23 cellular contexts compared by ENCODE assay signal in the genomic region with DNA sequence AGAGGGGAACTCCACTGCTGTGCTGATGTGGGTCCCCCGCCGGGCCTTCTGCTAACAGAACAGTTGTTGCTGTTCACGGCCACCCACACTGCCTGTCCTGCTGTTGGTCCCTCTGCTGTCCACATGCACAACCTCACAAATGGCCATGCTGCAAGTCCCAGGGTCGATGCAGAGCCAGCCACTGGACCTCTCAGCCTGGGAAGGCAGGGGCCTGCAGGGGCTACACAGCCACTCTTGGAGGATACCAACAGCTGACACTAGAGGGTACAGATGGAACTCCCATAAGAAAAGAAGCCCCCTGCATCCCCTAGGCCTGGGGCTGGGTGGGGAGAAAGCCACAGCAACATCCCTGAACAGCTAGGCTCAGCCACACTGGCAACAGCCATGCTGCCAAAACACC.
A peak's percentile ranks its signal among the peaks of the same experiment; 100 is the strongest.
DNase-seq lines count a peak whose midpoint lies in the region; ATAC-seq and TF ChIP-seq lines count a peak whose summit lies in the region.
"Had no signal": no experiment of that assay in that cellular context is flagged by ENCODE, and none has a peak within 500 bp of the region (broad histone marks: within the 10 kb centered on the region; RNA-seq: fewer than 3 reads in every experiment).

No MANE protein-coding gene starts in this region.

- H3K27ac Mint-ChIP-seq in GM23338, result no peak overlapping the region
- H3K27ac Mint-ChIP-seq: CD14-positive monocyte; CD4-positive, alpha-beta T cell; CD8-positive, alpha-beta memory T cell had no signal

- no peak overlapping the region for H4K8ac ChIP-seq in IMR-90 (ENCODE audit: low read depth in 2 of 2, low read length in 2 of 2)

- H3K27me3 Mint-ChIP-seq in GM23338 (ENCODE audit: insufficient read depth, low read depth, poor library complexity), result peaks cover 8% of the 10 kb centered on the region

- H4K20me1 ChIP-seq in GM23338 (replicated peaks; ENCODE audit: insufficient read depth) (no peaks in the 10 kb centered on the region), IMR-90 (ENCODE audit: insufficient read depth, low read length) (no peaks in the 10 kb centered on the region)
- H4K20me1 ChIP-seq: BLaER1 treated with 17β-estradiol and CSF1 and Interleukin-3, amounts not matched to agents 10 nM and 100 nM had no signal

- dilution Hi-C loops in IMR-90 (cut with HindIII; ENCODE audit: low sequenced_read_pairs, unreplicated experiment), result no loop called here

- no peak overlapping the region for H3K18ac ChIP-seq in IMR-90 (ENCODE audit: low read depth, low read length)

- no peak overlapping the region for H4K5ac ChIP-seq in IMR-90 (ENCODE audit: low read depth, low read length)

- peaks cover 18% of the 10 kb centered on the region for H3K36me3 Mint-ChIP-seq in GM23338 (ENCODE audit: low read depth)

- H3K56ac ChIP-seq in IMR-90 (ENCODE audit: extremely low read depth, insufficient read depth, low read length), result no peak overlapping the region

- no peak overlapping the region for H2BK20ac ChIP-seq in IMR-90 (ENCODE audit: low read depth, low read length)

- POLR2A ChIA-PET in IMR-90 (lab: Charles Lee; ENCODE audit: unreplicated experiment), result no interaction called here

- H3K4me3 ChIP-seq in GM23338 (no peak overlapping the region), IMR-90 (ENCODE audit: insufficient read depth, low read depth, low read length) (no peak overlapping the region), uterus (no peak overlapping the region)
- H3K4me3 ChIP-seq: A549; BLaER1 treated with 17β-estradiol and CSF1 and Interleukin-3, amounts not matched to agents 10 nM and 100 nM had no signal

- no TSS peak for BruUV-seq in IMR-90 (replicated peaks; lab: Mats Ljungman, UMichigan)

- TF ChIP-seq CTCF in GM23338 (conservative IDR thresholded peaks at IDR 0.05; ENCODE audit: low read depth in 2 of 2) (no peak), IMR-90 (conservative IDR thresholded peaks at IDR 0.05; ENCODE audit: low read depth, low read length) (no peak), GM10266 (IDR thresholded peaks at IDR 0.05; ENCODE audit: control insufficient read depth, insufficient read depth, low read depth, missing control alignments) (no peak), uterus (IDR thresholded peaks at IDR 0.05) (no peak)

- no peaks in the 10 kb centered on the region for H3K9me2 ChIP-seq in GM23338 (ENCODE audit: insufficient read depth)

- CTCF ChIA-PET in IMR-90 (lab: Yijun Ruan, JAX), result no interaction called here

- intact Hi-C loops in IMR-90 (cut with micrococcal nuclease) (no loop called here), posterior vena cava (cut with DNase I) (no loop called here), uterus (cut with DNase I; ENCODE audit: low total_unique reads) (no loop called here)

- DNase-seq in GM23338 (ENCODE audit: low spot score) (no peak), IMR-90 (no peak), mesenteric fat pad (ENCODE audit: low spot score) (peak; percentile 81), posterior vena cava (ENCODE audit: low spot score) (peak; percentile 30), GM10266 (ENCODE audit: extremely low spot score) (no peak), ecto neural progenitor cell (ENCODE audit: low spot score) (no peak), NCI-H1092 (lab: John Stamatoyannopoulos, UW) (no peak), uterus (no peak)
- DNase-seq: 8988T; ACHN; AML-193; BE2C; CD4-positive, alpha-beta T cell; CD8-positive, alpha-beta memory T cell; DMS 273 treated with DMSO at 0.1 percent for 48 hours; DMS79; EL; GDM1; H7; HCEC 1CT had no signal

- no peaks in the 10 kb centered on the region; the same call in 2 of the 3 replicates for H3K4me1 Mint-ChIP-seq in GM23338
- H3K4me1 Mint-ChIP-seq: CD14-positive monocyte; CD8-positive, alpha-beta memory T cell had no signal

- no peak for TF ChIP-seq POLR2A in IMR-90 (IDR thresholded peaks at IDR 0.05; ENCODE audit: low read depth, low read length)
- no peak for TF ChIP-seq POLR2A in uterus (IDR thresholded peaks at IDR 0.05)

- no peak overlapping the region for H2BK15ac ChIP-seq in IMR-90 (ENCODE audit: low read depth, low read length)

- no peak overlapping the region for H3K4me2 ChIP-seq in GM23338
- H3K4me2 ChIP-seq in IMR-90 (ENCODE audit: low read depth, low read length), result no peak overlapping the region
- H3K4me2 ChIP-seq: A549; BLaER1 treated with 17β-estradiol and CSF1 and Interleukin-3, amounts not matched to agents 10 nM and 100 nM had no signal

- WGBS in IMR-90 (ENCODE audit: extremely low coverage in 2 of 2, insufficient read length in 1 of 2), 2 experiments, result no CpG with 5 or more reads among the region's 4 CpGs

- H3K4me3 Mint-ChIP-seq in GM23338, result no peak overlapping the region
- H3K4me3 Mint-ChIP-seq: CD14-positive monocyte; CD4-positive, alpha-beta T cell; CD8-positive, alpha-beta memory T cell had no signal

- in situ Hi-C loops in IMR-90 (cut with MboI; ENCODE audit: low sequenced_read_pairs), result no loop called here

- no peaks in the 10 kb centered on the region for H3K9me1 ChIP-seq in IMR-90 (ENCODE audit: insufficient read depth, low read length)

- no peak overlapping the region for H2AFZ ChIP-seq in GM23338
- peak overlapping the region; percentile 43 for H2AFZ ChIP-seq in IMR-90 (replicated peaks; ENCODE audit: low read length, poor library complexity)

- H3K27me3 ChIP-seq in GM23338 (ENCODE audit: insufficient read depth) (no peaks in the 10 kb centered on the region), IMR-90 (ENCODE audit: control insufficient read depth, insufficient read depth, low read length) (no peaks in the 10 kb centered on the region), uterus (no peaks in the 10 kb centered on the region)
- H3K27me3 ChIP-seq: BE2C; BLaER1 treated with 17β-estradiol and CSF1 and Interleukin-3, amounts not matched to agents 10 nM and 100 nM had no signal

- no peaks in the 10 kb centered on the region; the same call in 1 of the 2 replicates for H3K36me3 ChIP-seq in GM23338 (ENCODE audit: insufficient read depth)
- no peaks in the 10 kb centered on the region for H3K36me3 ChIP-seq in IMR-90 (ENCODE audit: control insufficient read depth, insufficient read depth, low read length)
- no peaks in the 10 kb centered on the region for H3K36me3 ChIP-seq in uterus
- H3K36me3 ChIP-seq: BE2C; BLaER1 treated with 17β-estradiol and CSF1 and Interleukin-3, amounts not matched to agents 10 nM and 100 nM had no signal

- H3K79me2 ChIP-seq in GM23338 (replicated peaks; ENCODE audit: insufficient read depth), result no peaks in the 10 kb centered on the region

- H3K79me1 ChIP-seq in IMR-90 (ENCODE audit: low read depth in 1 of 2, low read length in 2 of 2), result no peaks in the 10 kb centered on the region

- no peaks in the 10 kb centered on the region for H3F3A ChIP-seq in GM23338 (replicated peaks; ENCODE audit: low read depth)

- H3K23ac ChIP-seq in IMR-90 (ENCODE audit: low read depth, low read length), result no peak overlapping the region

- peak; percentile 45; the same call in 2 of the 3 replicates for ATAC-seq in GM23338
- ATAC-seq in IMR-90 (ENCODE audit: low read depth), result no peak
- ATAC-seq: A549 had no signal

- H3K4ac ChIP-seq in IMR-90 (ENCODE audit: low read depth, low read length), result no peak overlapping the region

- peaks cover 7% of the 10 kb centered on the region for H3K9me3 ChIP-seq in IMR-90 (ENCODE audit: control insufficient read depth, insufficient read depth, low read length)
- no peaks in the 10 kb centered on the region for H3K9me3 ChIP-seq in uterus
- H3K9me3 ChIP-seq: BE2C had no signal

- no peak overlapping the region for H2AK9ac ChIP-seq in IMR-90 (replicated peaks; ENCODE audit: low read depth, low read length, poor library complexity)

- H3K14ac ChIP-seq in IMR-90 (replicated peaks; ENCODE audit: low read depth, low read length), result no peak overlapping the region

- H2AK5ac ChIP-seq in IMR-90 (ENCODE audit: low read depth, low read length), result no peak overlapping the region

- H3K27ac ChIP-seq in GM23338 (ENCODE audit: low read depth) (no peak overlapping the region), IMR-90 (ENCODE audit: insufficient read depth, low read length) (no peak overlapping the region), uterus (no peak overlapping the region)
- H3K27ac ChIP-seq: A549; BLaER1 treated with 17β-estradiol and CSF1 and Interleukin-3, amounts not matched to agents 10 nM and 100 nM had no signal

- no peak overlapping the region for H3K9ac ChIP-seq in IMR-90 (ENCODE audit: low read depth, low read length)
- H3K9ac ChIP-seq: BLaER1 treated with 17β-estradiol and CSF1 and Interleukin-3, amounts not matched to agents 10 nM and 100 nM had no signal

- no peak overlapping the region for H2BK120ac ChIP-seq in IMR-90 (ENCODE audit: low read depth, low read length)

- H4K91ac ChIP-seq in IMR-90 (ENCODE audit: insufficient read depth, low read depth, low read length), result no peak overlapping the region

- no peak for TF ChIP-seq RAD21 in IMR-90 (IDR thresholded peaks at IDR 0.05; ENCODE audit: low read length)

- no peak overlapping the region for H2BK5ac ChIP-seq in IMR-90 (ENCODE audit: low read depth, low read length, poor library complexity, severe bottlenecking)

- H3K4me1 ChIP-seq in GM23338 (ENCODE audit: insufficient read depth), result no peaks in the 10 kb centered on the region
- H3K4me1 ChIP-seq in IMR-90 (ENCODE audit: control insufficient read depth, insufficient read depth, low read length), result no peaks in the 10 kb centered on the region
- no peaks in the 10 kb centered on the region for H3K4me1 ChIP-seq in uterus
- H3K4me1 ChIP-seq: A549, BE2C had no signal

- peaks cover 25% of the 10 kb centered on the region for H3K9me3 Mint-ChIP-seq in GM23338

TF ChIP-seq in IMR-90, 13 proteins besides CTCF, POLR2A, EP300 and RAD21:
- TF ChIP-seq, protein P1, sequence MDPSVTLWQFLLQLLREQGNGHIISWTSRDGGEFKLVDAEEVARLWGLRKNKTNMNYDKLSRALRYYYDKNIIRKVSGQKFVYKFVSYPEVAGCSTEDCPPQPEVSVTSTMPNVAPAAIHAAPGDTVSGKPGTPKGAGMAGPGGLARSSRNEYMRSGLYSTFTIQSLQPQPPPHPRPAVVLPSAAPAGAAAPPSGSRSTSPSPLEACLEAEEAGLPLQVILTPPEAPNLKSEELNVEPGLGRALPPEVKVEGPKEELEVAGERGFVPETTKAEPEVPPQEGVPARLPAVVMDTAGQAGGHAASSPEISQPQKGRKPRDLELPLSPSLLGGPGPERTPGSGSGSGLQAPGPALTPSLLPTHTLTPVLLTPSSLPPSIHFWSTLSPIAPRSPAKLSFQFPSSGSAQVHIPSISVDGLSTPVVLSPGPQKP (IDR thresholded peaks at IDR 0.05; ENCODE audit: borderline replicate concordance, low read depth, low read length), result no peak
- TF ChIP-seq SMC3 (IDR thresholded peaks at IDR 0.05; ENCODE audit: low read depth, low read length), result no peak
- TF ChIP-seq USF2 (IDR thresholded peaks at IDR 0.05; ENCODE audit: low read depth, low read length), result no peak

Comparison
In these comparisons a context has a peak if more than half of its experiments do, and no peak if none do; other contexts are left out.
1. DNase-seq: peak in mesenteric fat pad (single experiment) and posterior vena cava (single experiment); none in GM23338 (single experiment), IMR-90 (single experiment), GM10266 (single experiment), ecto neural progenitor cell (single experiment), NCI-H1092 (single experiment) and uterus (0 of 2).